ENCODE assay signal across 30 cellular contexts in the genomic region with DNA sequence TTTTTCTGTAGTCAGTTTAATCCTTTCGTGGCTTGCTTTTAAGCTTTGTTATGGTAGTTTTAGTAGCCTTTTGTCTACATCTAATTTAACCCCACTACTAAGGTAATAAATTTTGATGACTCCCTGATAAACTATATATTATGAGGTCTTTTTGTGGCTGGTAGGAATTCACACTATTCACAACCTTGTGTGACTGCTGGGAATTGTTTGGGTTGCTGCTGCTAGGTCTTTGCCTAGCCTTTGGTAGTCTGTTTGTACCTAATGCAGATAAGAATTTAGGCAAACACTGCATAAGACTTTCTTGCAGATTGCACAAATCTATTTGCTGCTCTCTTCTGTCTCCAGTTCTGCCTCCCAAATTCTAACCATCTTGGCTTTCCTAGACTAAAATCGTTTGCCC. TPM values are rescaled to one million over a fixed set of nuclear protein-coding genes. Genes with fewer than 3 reads are reported as not detected.
DNase-seq lines count a peak whose midpoint lies in the region; FAIRE-seq and TF ChIP-seq lines count a peak whose summit lies in the region.
"Had no signal": no experiment of that assay in that cellular context is flagged by ENCODE, and none has a peak within 500 bp of the region (broad histone marks: within the 10 kb centered on the region; RNA-seq: fewer than 3 reads in every experiment).

No MANE protein-coding gene starts in this region.

- H3K4me1 ChIP-seq in osteoblast (ENCODE audit: insufficient read depth, low read length) (peaks cover 8% of the 10 kb centered on the region), mammary epithelial cell (ENCODE audit: insufficient read depth, low read length) (no peaks in the 10 kb centered on the region), small intestine (ENCODE audit: control insufficient read depth in 2 of 2, insufficient read depth in 1 of 2, low read depth in 1 of 2, low read length in 1 of 2) (no peaks in the 10 kb centered on the region)
- H3K4me1 ChIP-seq in CD8-positive, alpha-beta memory T cell (ENCODE audit: insufficient read depth, low read length), result no peaks in the 10 kb centered on the region

- H3K4me1 Mint-ChIP-seq in CD8-positive, alpha-beta memory T cell, result peaks cover 60 to 77% (median 70%) of the 10 kb centered on the region in 3 donors

- peaks cover 87% of the 10 kb centered on the region for H3K79me2 ChIP-seq in osteoblast (ENCODE audit: insufficient read depth, low read length)
- H3K79me2 ChIP-seq in mammary epithelial cell (ENCODE audit: insufficient read depth, low read length), result peaks cover 75% of the 10 kb centered on the region

- peak overlapping the region in 2 of 8 donors; percentile 29 to 82 for H3K27ac Mint-ChIP-seq in CD8-positive, alpha-beta memory T cell
- H3K27ac Mint-ChIP-seq: activated CD4-positive, alpha-beta memory T cell treated with anti-CD3 and anti-CD28 coated beads, Interleukin-2, amount 10 ng/mL, durations not matched to agents 7 days and 5 days; activated naive CD8-positive, alpha-beta T cell; activated T-helper 2 cell treated with anti-CD3 and anti-CD28 coated beads, Interferon-gamma antibody, Interleukin-2, Interleukin-4, amounts not matched to agents 10 μg/mL and 5 μg/mL and 100 μg/mL, durations not matched to agents 14 hours and 24 hours and 36 hours; CD4-positive, alpha-beta T cell; natural killer cell treated with Interleukin-12 subunit alpha and Interleukin-12 subunit beta and Interleukin-15 and Interleukin-18, amount 100 ng/mL, for 72 hours; T-helper 1 cell treated with Interleukin-12 subunit alpha and Interleukin-12 subunit beta and Interleukin-4 antibody, amounts not matched to agents 30 μg/mL and 1 μg/mL, for 36 hours had no signal

- no peaks in the 10 kb centered on the region for H3K9me3 ChIP-seq in osteoblast (ENCODE audit: low read depth, low read length)
- no peaks in the 10 kb centered on the region for H3K9me3 ChIP-seq in mammary epithelial cell (replicated peaks; ENCODE audit: insufficient read depth, low read length)
- no peaks in the 10 kb centered on the region for H3K9me3 ChIP-seq in small intestine (ENCODE audit: control insufficient read depth, low read depth)
- H3K9me3 ChIP-seq in CD8-positive, alpha-beta memory T cell (ENCODE audit: low read length), result no peaks in the 10 kb centered on the region

- H3K9ac ChIP-seq in mammary epithelial cell (ENCODE audit: insufficient read depth, low read length), result no peak overlapping the region

- H3K4me3 Mint-ChIP-seq in CD8-positive, alpha-beta memory T cell, result no peak overlapping the region
- H3K4me3 Mint-ChIP-seq: activated CD4-positive, alpha-beta memory T cell treated with anti-CD3 and anti-CD28 coated beads, Interleukin-2, amount 10 ng/mL, durations not matched to agents 7 days and 5 days; activated naive CD8-positive, alpha-beta T cell; CD4-positive, alpha-beta T cell; natural killer cell treated with Interleukin-12 subunit alpha and Interleukin-12 subunit beta and Interleukin-15 and Interleukin-18, amount 100 ng/mL, for 72 hours; T-helper 1 cell treated with Interleukin-12 subunit alpha and Interleukin-12 subunit beta and Interleukin-4 antibody, amounts not matched to agents 30 μg/mL and 1 μg/mL, for 36 hours had no signal

- dilution Hi-C loops in mammary epithelial cell (cut with HindIII; ENCODE audit: low sequenced_read_pairs), result no loop called here

- BruUV-seq in mammary epithelial cell (replicated peaks; lab: Mats Ljungman, UMichigan), result no TSS peak

- intact Hi-C loops in mammary epithelial cell (cut with micrococcal nuclease), result no loop called here

- WGBS in mammary epithelial cell (ENCODE audit: low coverage, missing lambda C conversion rate), result 57% methylated on average over 2 of the region's 2 CpGs
- 73 to 83% (median 81%) methylated on average over 2 of the region's 2 CpGs for WGBS in small intestine, 3 donors

- H3K27ac ChIP-seq in osteoblast (ENCODE audit: low read depth, low read length) (peak overlapping the region; percentile 6), mammary epithelial cell (ENCODE audit: insufficient read depth, low read depth, low read length) (no peak overlapping the region), small intestine (ENCODE audit: low read depth in 1 of 2, low read length in 1 of 2) (no peak overlapping the region)
- H3K27ac ChIP-seq in CD8-positive, alpha-beta memory T cell (ENCODE audit: low read depth, low read length), result no peak overlapping the region

- DNase-seq in AG10803 (ENCODE audit: low read depth), result peak; percentile 68
- DNase-seq in H4 (ENCODE audit: low spot score), result peak; percentile 57
- peak; percentile 47 for DNase-seq in astrocyte of the hippocampus (ENCODE audit: low read depth, low spot score)
- no peak for DNase-seq in osteoblast (ENCODE audit: insufficient read length, low spot score, missing footprints)
- no peak for DNase-seq in mammary epithelial cell
- DNase-seq in iPS-NIHi11 (ENCODE audit: low spot score), result no peak
- DNase-seq in small intestine, result no peak
- DNase-seq in CD8-positive, alpha-beta memory T cell, result no peak
- DNase-seq: activated CD4-positive, alpha-beta memory T cell treated with anti-CD3 and anti-CD28 coated beads, Interleukin-2, amount 10 ng/mL, durations not matched to agents 7 days and 5 days; activated CD8-positive, alpha-beta memory T cell treated with anti-CD3 and anti-CD28 coated beads, Interleukin-2, amount 50 U/mL, for 48 hours; aorta; CD4-positive, alpha-beta T cell; central memory CD4-positive, alpha-beta T cell; dermis blood vessel endothelial cell; DMS 273 treated with DMSO at 0.1 percent for 48 hours; KBM-7; NCI-H1417; NCI-H2081 treated with DMSO at 0.1 percent for 48 hours; NCI-H345; NCI-H748 treated with DMSO at 0.1 percent for 48 hours; retina; stimulated activated CD4-positive, alpha-beta T cell treated with anti-CD3 and anti-CD28 coated beads, Interleukin-12 subunit alpha, Interleukin-12 subunit beta, amount 100 ng/mL, for 4 hours; stimulated activated CD4-positive, alpha-beta T cell treated with anti-CD3 and anti-CD28 coated beads, Interleukin-4, amount 100 ng/mL, for 1 hour had no signal

- H3K27me3 ChIP-seq in osteoblast (ENCODE audit: insufficient read depth, low read length), result no peaks in the 10 kb centered on the region
- no peaks in the 10 kb centered on the region for H3K27me3 ChIP-seq in mammary epithelial cell (ENCODE audit: insufficient read depth, low read length)
- H3K27me3 ChIP-seq in small intestine (ENCODE audit: control insufficient read depth in 2 of 2, insufficient read depth in 2 of 2, low read length in 2 of 2), result no peaks in the 10 kb centered on the region
- no peaks in the 10 kb centered on the region for H3K27me3 ChIP-seq in CD8-positive, alpha-beta memory T cell (ENCODE audit: insufficient read depth, low read length, poor library complexity, severe bottlenecking)

- TF ChIP-seq CTCF in AG10803 (conservative IDR thresholded peaks at IDR 0.05; ENCODE audit: low read length) (no peak), osteoblast (IDR thresholded peaks at IDR 0.05; ENCODE audit: extremely low read depth, low read depth, low read length) (no peak), mammary epithelial cell (conservative IDR thresholded peaks at IDR 0.05 in 1 of 2, IDR thresholded peaks at IDR 0.05 in 1 of 2; ENCODE audit: extremely low read depth in 1 of 2, insufficient read depth in 1 of 2, low read depth in 1 of 2, low read length in 2 of 2) (no peak)

- H3K36me3 ChIP-seq in osteoblast (ENCODE audit: insufficient read depth, low read length) (no peaks in the 10 kb centered on the region), mammary epithelial cell (ENCODE audit: insufficient read depth, low read length) (peaks cover 1% of the 10 kb centered on the region), small intestine (ENCODE audit: control insufficient read depth in 2 of 2, insufficient read depth in 2 of 2, low read length in 2 of 2) (no peaks in the 10 kb centered on the region)
- H3K36me3 ChIP-seq in CD8-positive, alpha-beta memory T cell (ENCODE audit: insufficient read depth, low read length), result no peaks in the 10 kb centered on the region

- no peak overlapping the region for H2AFZ ChIP-seq in osteoblast (ENCODE audit: low read length)
- H2AFZ ChIP-seq in mammary epithelial cell (ENCODE audit: low read depth, low read length), result no peak overlapping the region

- no peak overlapping the region for H3K4me3 ChIP-seq in AG10803 (ENCODE audit: low read length)
- H3K4me3 ChIP-seq in osteoblast (ENCODE audit: insufficient read depth, low read length), result no peak overlapping the region
- H3K4me3 ChIP-seq in mammary epithelial cell (replicated peaks in 1 of 3; ENCODE audit: insufficient read depth in 1 of 3, low read depth in 2 of 3, low read length in 3 of 3), result no peak overlapping the region
- H3K4me3 ChIP-seq in small intestine (ENCODE audit: low read depth in 1 of 2, low read length in 2 of 2), result no peak overlapping the region
- no peak overlapping the region for H3K4me3 ChIP-seq in CD8-positive, alpha-beta memory T cell (ENCODE audit: low read length)

- H3K9me3 Mint-ChIP-seq in CD8-positive, alpha-beta memory T cell, result no peaks in the 10 kb centered on the region
- H3K9me3 Mint-ChIP-seq: natural killer cell treated with Interleukin-12 subunit alpha and Interleukin-12 subunit beta and Interleukin-15 and Interleukin-18, amount 100 ng/mL, for 72 hours; T-helper 1 cell treated with Interleukin-12 subunit alpha and Interleukin-12 subunit beta and Interleukin-4 antibody, amounts not matched to agents 30 μg/mL and 1 μg/mL, for 36 hours had no signal

- FAIRE-seq in small intestine (lab: Jason Lieb, UNC), result no peak
- FAIRE-seq: endometrium, islet of Langerhans, TTC549 had no signal

- H4K20me1 ChIP-seq in osteoblast (ENCODE audit: insufficient read depth, low read length) (peaks cover 31% of the 10 kb centered on the region), mammary epithelial cell (ENCODE audit: insufficient read depth, low read length) (no peaks in the 10 kb centered on the region)

- in situ Hi-C loops in mammary epithelial cell (cut with MboI; ENCODE audit: low sequenced_read_pairs in 2 of 2), result no loop called here

- peaks cover 14 to 24% (median 21%) of the 10 kb centered on the region in 3 donors for H3K36me3 Mint-ChIP-seq in CD8-positive, alpha-beta memory T cell

- no peak overlapping the region for H3K4me2 ChIP-seq in osteoblast (ENCODE audit: insufficient read depth, low read length)
- no peak overlapping the region for H3K4me2 ChIP-seq in mammary epithelial cell (ENCODE audit: insufficient read depth, low read depth, low read length)

- POLR2A ChIA-PET in CD8-positive, alpha-beta memory T cell (lab: Charles Lee), result no interaction called here

- no peaks in the 10 kb centered on the region for H3K27me3 Mint-ChIP-seq in CD8-positive, alpha-beta memory T cell
- H3K27me3 Mint-ChIP-seq: activated CD4-positive, alpha-beta memory T cell treated with anti-CD3 and anti-CD28 coated beads, Interleukin-2, amount 10 ng/mL, durations not matched to agents 7 days and 5 days; activated naive CD8-positive, alpha-beta T cell; CD4-positive, alpha-beta T cell; natural killer cell treated with Interleukin-12 subunit alpha and Interleukin-12 subunit beta and Interleukin-15 and Interleukin-18, amount 100 ng/mL, for 72 hours had no signal

- CTCF ChIA-PET in mammary epithelial cell (lab: Charles Lee; ENCODE audit: low non-redundant PET), result no interaction called here
- CTCF ChIA-PET in CD8-positive, alpha-beta memory T cell (lab: Charles Lee), result no interaction called here

RNA-seq across cellular contexts. Expression of a gene that starts 58.3 kb away (rescaled TPM):
- 20.8 and 29.0 TPM in 2 replicates for total RNA-seq in H4 (2014; rRNA removed; shearing (Covaris generic))
- total RNA-seq in osteoblast (69.0 and 73.8 TPM in 2 replicates), mammary epithelial cell (10 to 100 TPM; 51.1 to 59.0 TPM)
- polyA plus RNA-seq in mammary epithelial cell (11.9 TPM), small intestine (10 to 100 TPM; 17.8 to 27.3 (median 23.2) TPM)
- 27.4 TPM for polyA minus RNA-seq in mammary epithelial cell
- 10 to 100 TPM; 57.4 to 63.1 TPM for total RNA-seq in CD8-positive, alpha-beta memory T cell
- 57.5 TPM for polyA plus RNA-seq in CD8-positive, alpha-beta memory T cell

RNA-seq across cellular contexts. Expression of a gene that starts 58.7 kb away (rescaled TPM):
- total RNA-seq in H4 (2014; rRNA removed; shearing (Covaris generic)), result 21.5 and 43.3 TPM in 2 replicates
- total RNA-seq in osteoblast (31.2 and 32.2 TPM in 2 replicates), mammary epithelial cell (10 to 100 TPM in 1 of 2 donors, 1 to 10 TPM in 1; 9.3 to 25.0 TPM)
- polyA plus RNA-seq in mammary epithelial cell (10.1 TPM), small intestine (10 to 100 TPM; 10.7 to 19.0 (median 15.9) TPM)
- not detected for polyA minus RNA-seq in mammary epithelial cell
- total RNA-seq in CD8-positive, alpha-beta memory T cell, result 10 to 100 TPM; 36.4 to 41.1 TPM
- 34.9 TPM for polyA plus RNA-seq in CD8-positive, alpha-beta memory T cell

Comparison
In these comparisons a context has a peak if more than half of its experiments do, and no peak if none do; other contexts are left out.
1. DNase-seq: peak in AG10803 (single experiment), H4 (single experiment) and astrocyte of the hippocampus (single experiment); none in osteoblast (single experiment), mammary epithelial cell (single experiment), iPS-NIHi11 (single experiment), small intestine (single experiment) and CD8-positive, alpha-beta memory T cell (0 of 5).